10 cellular contexts compared by ENCODE assay signal in genomic region chr22:44326549-44326881, GRCh38. TPM values are rescaled to one million over a fixed set of nuclear protein-coding genes. Genes with fewer than 3 reads are reported as not detected.
DNase-seq lines count a peak whose midpoint lies in the region; ATAC-seq and TF ChIP-seq lines count a peak whose summit lies in the region.
"Had no signal": no experiment of that assay in that cellular context is flagged by ENCODE, and none has a peak within 500 bp of the region (broad histone marks: within the 10 kb centered on the region; RNA-seq: fewer than 3 reads in every experiment).

No MANE protein-coding gene starts in this region.

- intact Hi-C loops in breast epithelium (cut with DNase I; ENCODE audit: low total_unique reads) = no loop called here

- H3K4me3 ChIP-seq in ACC112 (ENCODE audit: low read depth, low read length) (peak overlapping the region; percentile 76), LNCaP clone FGC (ENCODE audit: low read depth, low read length) (peak overlapping the region; percentile 62), breast epithelium (peak overlapping the region; percentile 55 to 73 (median 56))
- no peak overlapping the region for H3K4me3 ChIP-seq in effector memory CD4-positive, alpha-beta T cell (ENCODE audit: insufficient read depth, low read depth, low read length, poor library complexity, severe bottlenecking)

- peak overlapping the region; percentile 99 for H2AFZ ChIP-seq in ACC112 (ENCODE audit: low read length, unreplicated experiment)

- peaks cover 0 to 2% (median 0%) of the 10 kb centered on the region in 3 donors for H3K36me3 Mint-ChIP-seq in naive thymus-derived CD8-positive, alpha-beta T cell

- H3K27ac Mint-ChIP-seq in naive thymus-derived CD8-positive, alpha-beta T cell = peak overlapping the region in 2 of 10 donors; percentile 7 to 44

- peaks cover 8 to 30% (median 21%) of the 10 kb centered on the region in 4 donors for H3K4me1 Mint-ChIP-seq in naive thymus-derived CD8-positive, alpha-beta T cell

- H3K79me2 ChIP-seq in ACC112 (ENCODE audit: control insufficient read depth, insufficient read depth, low read length, unreplicated experiment) = no peaks in the 10 kb centered on the region

- ATAC-seq in naive thymus-derived CD8-positive, alpha-beta T cell = no peak

- peaks cover 0 to 12% (median 0%) of the 10 kb centered on the region in 9 donors for H3K9me3 Mint-ChIP-seq in naive thymus-derived CD8-positive, alpha-beta T cell

- DNase-seq in LNCaP clone FGC (ENCODE audit: low read depth) (no peak), breast epithelium (ENCODE audit: low spot score in 2 of 2) (no peak), RKO (ENCODE audit: low spot score) (no peak), NCI-H1048 (lab: John Stamatoyannopoulos, UW) (no peak)
- DNase-seq in naive thymus-derived CD8-positive, alpha-beta T cell = no peak
- no peak for DNase-seq in stimulated activated CD4-positive, alpha-beta T cell treated with anti-CD3 and anti-CD28 coated beads, Interleukin-12 subunit alpha, Interleukin-12 subunit beta, amount 100 ng/mL, for 4 hours
- no peak for DNase-seq in effector memory CD4-positive, alpha-beta T cell
- DNase-seq: adrenal gland, NCI-H1092 treated with DMSO at 0.1 percent for 48 hours had no signal

- H3K4me1 ChIP-seq in ACC112 (ENCODE audit: control insufficient read depth, insufficient read depth, low read length, unreplicated experiment) (peaks cover 8% of the 10 kb centered on the region), breast epithelium (no peaks in the 10 kb centered on the region)
- H3K4me1 ChIP-seq in effector memory CD4-positive, alpha-beta T cell (ENCODE audit: control insufficient read depth, insufficient read depth, low read length, poor library complexity, severe bottlenecking) = peaks cover 5% of the 10 kb centered on the region
- H3K4me1 ChIP-seq: adrenal gland had no signal

- POLR2A ChIA-PET in naive thymus-derived CD8-positive, alpha-beta T cell (lab: Charles Lee) = no interaction called here

- peaks cover 16 to 49% (median 29%) of the 10 kb centered on the region in 5 donors for H3K27me3 Mint-ChIP-seq in naive thymus-derived CD8-positive, alpha-beta T cell

- no peaks in the 10 kb centered on the region for H3K9me3 ChIP-seq in breast epithelium
- H3K9me3 ChIP-seq in effector memory CD4-positive, alpha-beta T cell (ENCODE audit: control insufficient read depth, low read length) = no peaks in the 10 kb centered on the region
- H3K9me3 ChIP-seq: adrenal gland had no signal

- peak overlapping the region; percentile 75 to 96 (median 86) for H3K4me3 Mint-ChIP-seq in naive thymus-derived CD8-positive, alpha-beta T cell

- peak overlapping the region; percentile 4; the same call in 1 of the 2 replicates for H3K27ac ChIP-seq in ACC112 (ENCODE audit: low read depth, low read length)
- H3K27ac ChIP-seq in breast epithelium = no peak overlapping the region
- H3K27ac ChIP-seq in effector memory CD4-positive, alpha-beta T cell (ENCODE audit: insufficient read depth, low read length, poor library complexity, severe bottlenecking) = no peak overlapping the region

- no peak for TF ChIP-seq POLR2A in breast epithelium (IDR thresholded peaks at IDR 0.05)

- H3K27me3 ChIP-seq in ACC112 (ENCODE audit: insufficient read depth, low read length) = peaks cover 5% of the 10 kb centered on the region
- peaks cover 0 to 25% of the 10 kb centered on the region in 2 donors for H3K27me3 ChIP-seq in breast epithelium
- H3K27me3 ChIP-seq in effector memory CD4-positive, alpha-beta T cell (replicated peaks; ENCODE audit: control insufficient read depth, insufficient read depth, low read length, poor library complexity, severe bottlenecking) = peaks cover 18% of the 10 kb centered on the region

- H3K36me3 ChIP-seq in ACC112 (ENCODE audit: insufficient read depth, low read length) = no peaks in the 10 kb centered on the region
- no peaks in the 10 kb centered on the region for H3K36me3 ChIP-seq in breast epithelium
- H3K36me3 ChIP-seq in effector memory CD4-positive, alpha-beta T cell (ENCODE audit: control insufficient read depth, insufficient read depth, low read length) = no peaks in the 10 kb centered on the region
- H3K36me3 ChIP-seq: adrenal gland had no signal

- TF ChIP-seq CTCF in LNCaP clone FGC (IDR thresholded peaks at IDR 0.05; ENCODE audit: control insufficient read depth, extremely low read depth, insufficient read depth) (no peak), breast epithelium (IDR thresholded peaks at IDR 0.05) (no peak)

RNA-seq across cellular contexts. Expression of gene SHISAL1, which starts 13.8 kb away (rescaled TPM):
- total RNA-seq in breast epithelium = 1 to 10 TPM in 1 of 3 donors, under 1 TPM in 2; 0.32 to 1.2 (median 0.33) TPM
- total RNA-seq in naive thymus-derived CD8-positive, alpha-beta T cell = not detected
- not detected for polyA plus RNA-seq in naive thymus-derived CD8-positive, alpha-beta T cell
